ENCODE assay signal across 28 cellular contexts in genomic region chr12:30585877-30586276, GRCh38.
"Had no signal": no experiment of that assay in that cellular context is flagged by ENCODE, and none has a peak within 500 bp of the region (broad histone marks: within the 10 kb centered on the region; RNA-seq: fewer than 3 reads in every experiment).

No MANE protein-coding gene starts in this region.

- H3K9me3 Mint-ChIP-seq: stimulated activated naive CD8-positive, alpha-beta T cell treated with anti-CD3 and anti-CD28 coated beads, Interleukin-15, Interleukin-2, amounts not matched to agents 100 ng/mL and 50 ng/mL, for 24 hours; type B pancreatic cell had no signal

- H3K36me3 Mint-ChIP-seq: stimulated activated effector memory CD8-positive, alpha-beta T cell treated with anti-CD3 and anti-CD28 coated beads, Interleukin-12 subunit alpha, Interleukin-12 subunit beta, amount 100 ng/mL, for 72 hours had no signal

- H3K27me3 ChIP-seq: suprapubic skin, testis, thyroid gland, tibial artery, tibial nerve, transverse colon, upper lobe of left lung, upper lobe of right lung, uterus, vagina had no signal

- H3K4me3 Mint-ChIP-seq: stimulated activated effector memory CD8-positive, alpha-beta T cell treated with anti-CD3 and anti-CD28 coated beads, Interleukin-12 subunit alpha, Interleukin-12 subunit beta, amount 100 ng/mL, for 72 hours; stimulated activated memory B cell treated with anti-CD40 and anti-IgM and Interleukin-4, amounts not matched to agents 10 μg/mL and 1 μg/mL and 100 μg/mL, for 72 hours; stimulated activated naive B cell treated with anti-CD40 and anti-IgM and Interleukin-4, amounts not matched to agents 10 μg/mL and 1 μg/mL and 100 μg/mL, for 72 hours; stimulated activated naive CD8-positive, alpha-beta T cell treated with anti-CD3 and anti-CD28 coated beads, Interleukin-15, amount 100 ng/mL, for 72 hours; stimulated activated naive CD8-positive, alpha-beta T cell treated with anti-CD3 and anti-CD28 coated beads, Interleukin-15, Interleukin-2, amounts not matched to agents 100 ng/mL and 50 ng/mL, for 24 hours; type B pancreatic cell had no signal

- H3K36me3 ChIP-seq: suprapubic skin, thoracic aorta, thyroid gland, transverse colon, upper lobe of left lung, upper lobe of right lung, uterus, vagina had no signal

- FAIRE-seq: urothelium cell line had no signal

- H3K4me3 ChIP-seq: suprapubic skin, testis, thoracic aorta, thyroid gland, tibial artery, tibial nerve, transverse colon, upper lobe of left lung, upper lobe of right lung, uterus, vagina had no signal

- H3K27ac ChIP-seq: suprapubic skin, testis, thoracic aorta, thyroid gland, tibial artery, tibial nerve, transverse colon, upper lobe of left lung, upper lobe of right lung, uterus, vagina had no signal

- ATAC-seq: stimulated activated effector memory CD8-positive, alpha-beta T cell treated with anti-CD3 and anti-CD28 coated beads, Interleukin-12 subunit alpha, Interleukin-12 subunit beta, amount 100 ng/mL, for 72 hours; stimulated activated memory B cell treated with anti-CD40 and anti-IgM and Interleukin-4, amounts not matched to agents 10 μg/mL and 1 μg/mL and 100 μg/mL, for 72 hours; stimulated activated naive B cell treated with anti-CD40 and anti-IgM and Interleukin-4, amounts not matched to agents 10 μg/mL and 1 μg/mL and 100 μg/mL, for 72 hours; stimulated activated naive CD8-positive, alpha-beta T cell treated with anti-CD3 and anti-CD28 coated beads, Interleukin-15, amount 100 ng/mL, for 72 hours; stimulated activated naive CD8-positive, alpha-beta T cell treated with anti-CD3 and anti-CD28 coated beads, Interleukin-15, Interleukin-2, amounts not matched to agents 100 U/mL and 50 U/mL, for 24 hours; upper lobe of right lung had no signal

- H3K9me3 ChIP-seq: suprapubic skin, testis, thoracic aorta, thyroid gland, tibial artery, tibial nerve, transverse colon, upper lobe of left lung, upper lobe of right lung, uterus, vagina had no signal

- H3K27ac Mint-ChIP-seq: stimulated activated effector memory CD8-positive, alpha-beta T cell treated with anti-CD3 and anti-CD28 coated beads, Interleukin-12 subunit alpha, Interleukin-12 subunit beta, amount 100 ng/mL, for 72 hours; stimulated activated memory B cell treated with anti-CD40 and anti-IgM and Interleukin-4, amounts not matched to agents 10 μg/mL and 1 μg/mL and 100 μg/mL, for 72 hours; stimulated activated naive B cell treated with anti-CD40 and anti-IgM and Interleukin-4, amounts not matched to agents 10 μg/mL and 1 μg/mL and 100 μg/mL, for 72 hours; stimulated activated naive CD8-positive, alpha-beta T cell treated with anti-CD3 and anti-CD28 coated beads, Interleukin-15, Interleukin-2, amounts not matched to agents 100 ng/mL and 50 ng/mL, for 24 hours; type B pancreatic cell had no signal

- H3K4me1 Mint-ChIP-seq: stimulated activated effector memory CD8-positive, alpha-beta T cell treated with anti-CD3 and anti-CD28 coated beads, Interleukin-12 subunit alpha, Interleukin-12 subunit beta, amount 100 ng/mL, for 72 hours; stimulated activated memory B cell treated with anti-CD40 and anti-IgM and Interleukin-4, amounts not matched to agents 10 μg/mL and 1 μg/mL and 100 μg/mL, for 72 hours; stimulated activated naive B cell treated with anti-CD40 and anti-IgM and Interleukin-4, amounts not matched to agents 10 μg/mL and 1 μg/mL and 100 μg/mL, for 72 hours; stimulated activated naive CD8-positive, alpha-beta T cell treated with anti-CD3 and anti-CD28 coated beads, Interleukin-15, amount 100 ng/mL, for 72 hours had no signal

- H3K4me1 ChIP-seq: suprapubic skin, testis, thyroid gland, tibial artery, tibial nerve, transverse colon, upper lobe of left lung, upper lobe of right lung, uterus, vagina had no signal

- DNase-seq: stimulated activated CD4-positive, alpha-beta T cell treated with anti-CD3 and anti-CD28 coated beads, Interleukin-2, amount 100 ng/mL, for 48 hours; stimulated activated CD4-positive, alpha-beta T cell treated with anti-CD3 and anti-CD28 coated beads, Interleukin-4, amount 100 ng/mL, for 1 hour; stimulated activated CD4-positive, alpha-beta T cell treated with anti-CD3 and anti-CD28 coated beads, Interleukin-4, amount 100 ng/mL, for 24 hours; stimulated activated CD4-positive, alpha-beta T cell treated with anti-CD3 and anti-CD28 coated beads, Interleukin-4, amount 100 ng/mL, for 4 hours; stimulated activated CD8-positive, alpha-beta memory T cell treated with anti-CD3 and anti-CD28 coated beads, Interleukin-4, amount 100 ng/mL, for 48 hours; stimulated activated naive B cell treated with anti-CD40 and anti-IgM and Interleukin-4, amounts not matched to agents 10 μg/mL and 1 μg/mL and 100 μg/mL, for 72 hours; stimulated activated naive CD4-positive, alpha-beta T cell; stimulated activated naive CD4-positive, alpha-beta T cell treated with Interleukin-2 at 50 U/mL for 16 hours; stimulated activated naive CD8-positive, alpha-beta T cell treated with anti-CD3 and anti-CD28 coated beads, Interleukin-15, amount 100 ng/mL, for 72 hours; stimulated activated naive CD8-positive, alpha-beta T cell treated with anti-CD3 and anti-CD28 coated beads, Interleukin-15, Interleukin-2, amounts not matched to agents 100 U/mL and 50 U/mL, for 24 hours; substantia nigra; testis; tibial artery; transverse colon; trophoblast cell; upper lobe of left lung; upper lobe of right lung; uterus had no signal

- H3K27me3 Mint-ChIP-seq: stimulated activated memory B cell treated with anti-CD40 and anti-IgM and Interleukin-4, amounts not matched to agents 10 μg/mL and 1 μg/mL and 100 μg/mL, for 72 hours; stimulated activated naive B cell treated with anti-CD40 and anti-IgM and Interleukin-4, amounts not matched to agents 10 μg/mL and 1 μg/mL and 100 μg/mL, for 72 hours; stimulated activated naive CD8-positive, alpha-beta T cell treated with anti-CD3 and anti-CD28 coated beads, Interleukin-15, amount 100 ng/mL, for 72 hours; stimulated activated naive CD8-positive, alpha-beta T cell treated with anti-CD3 and anti-CD28 coated beads, Interleukin-15, Interleukin-2, amounts not matched to agents 100 ng/mL and 50 ng/mL, for 24 hours; type B pancreatic cell had no signal
